ENCODE assay signal across 8 cellular contexts in genomic region chr7:26151650-26151952, GRCh38. TPM values are rescaled to one million over a fixed set of nuclear protein-coding genes. Genes with fewer than 3 reads are reported as not detected.
DNase-seq lines count a peak whose midpoint lies in the region; ATAC-seq and TF ChIP-seq lines count a peak whose summit lies in the region.

No MANE protein-coding gene starts in this region.

- H3K4me1 ChIP-seq in right lobe of liver = peaks cover 0 to 6% (median 0%) of the 10 kb centered on the region in 4 donors
- peaks cover 20% of the 10 kb centered on the region for H3K4me1 ChIP-seq in thymus (ENCODE audit: control insufficient read depth, insufficient read depth, low read length)

- POLR2A ChIA-PET in activated naive CD8-positive, alpha-beta T cell treated with anti-CD3 and anti-CD28 coated beads, Interleukin-2, amount 10 ng/mL, durations not matched to agents 7 days and 5 days (lab: Charles Lee) = interaction anchor here (0.6 to 2.7 kb wide), 19 partner anchors 8 to 257 kb away, joined by 3 to 47 read pairs (median 7); partner anchors contain the start of genes CBX3 and HNRNPA2B1

- TF ChIP-seq CTCF in right lobe of liver (IDR thresholded peaks at IDR 0.05) = no peak

- no peak for TF ChIP-seq POLR2A in right lobe of liver (IDR thresholded peaks at IDR 0.05)

- ATAC-seq in activated T-cell treated with anti-CD3 and anti-CD28 coated beads, Interleukin-2, amount 50 U/mL, for 72 hours (replicated peaks in 1 of 2) = no peak
- ATAC-seq in activated naive CD8-positive, alpha-beta T cell treated with anti-CD3 and anti-CD28 coated beads, Interleukin-2, amount 10 ng/mL, durations not matched to agents 7 days and 5 days (ENCODE audit: low read depth) = no peak
- ATAC-seq in right lobe of liver (no peak), GM21825 (IDR thresholded peaks at IDR 0.05; ENCODE audit: unreplicated experiment) (no peak)

- H3K9me3 Mint-ChIP-seq in activated T-cell treated with anti-CD3 and anti-CD28 coated beads, Interleukin-2, amount 50 U/mL, for 72 hours = no peaks in the 10 kb centered on the region
- H3K9me3 Mint-ChIP-seq in activated naive CD8-positive, alpha-beta T cell treated with anti-CD3 and anti-CD28 coated beads, Interleukin-2, amount 10 ng/mL, durations not matched to agents 7 days and 5 days = peaks cover 1% of the 10 kb centered on the region

- H3K4me1 Mint-ChIP-seq in activated T-cell treated with anti-CD3 and anti-CD28 coated beads, Interleukin-2, amount 50 U/mL, for 72 hours (ENCODE audit: low read depth) = peaks cover 44% of the 10 kb centered on the region
- H3K4me1 Mint-ChIP-seq in activated naive CD8-positive, alpha-beta T cell treated with anti-CD3 and anti-CD28 coated beads, Interleukin-2, amount 10 ng/mL, durations not matched to agents 7 days and 5 days = peaks cover 47% of the 10 kb centered on the region

- peaks cover 5 to 8% of the 10 kb centered on the region in 2 donors for H3K36me3 Mint-ChIP-seq in activated T-cell treated with anti-CD3 and anti-CD28 coated beads, Interleukin-2, amount 50 U/mL, for 72 hours (ENCODE audit: insufficient read depth in 2 of 2)
- no peaks in the 10 kb centered on the region for H3K36me3 Mint-ChIP-seq in activated naive CD8-positive, alpha-beta T cell treated with anti-CD3 and anti-CD28 coated beads, Interleukin-2, amount 10 ng/mL, durations not matched to agents 7 days and 5 days

- peak overlapping the region; percentile 89 to 90 for H3K4me3 Mint-ChIP-seq in activated T-cell treated with anti-CD3 and anti-CD28 coated beads, Interleukin-2, amount 50 U/mL, for 72 hours
- peak overlapping the region; percentile 96 for H3K4me3 Mint-ChIP-seq in activated naive CD8-positive, alpha-beta T cell treated with anti-CD3 and anti-CD28 coated beads, Interleukin-2, amount 10 ng/mL, durations not matched to agents 7 days and 5 days

- H3K27me3 ChIP-seq in right lobe of liver (no peaks in the 10 kb centered on the region), thymus (ENCODE audit: control insufficient read depth, insufficient read depth) (peaks cover 13% of the 10 kb centered on the region)

- H3K9me3 ChIP-seq in right lobe of liver (no peaks in the 10 kb centered on the region), thymus (ENCODE audit: control insufficient read depth) (no peaks in the 10 kb centered on the region)

- no peak for DNase-seq in activated T-cell treated with anti-CD3 and anti-CD28 coated beads, Interleukin-2, amount 50 U/mL, for 72 hours
- DNase-seq in activated T-cell treated with anti-CD3 and anti-CD28 coated beads for 4 hours (no peak), right lobe of liver (no peak), foreskin melanocyte (no peak)
- DNase-seq in activated naive CD8-positive, alpha-beta T cell treated with anti-CD3 and anti-CD28 coated beads, Interleukin-2, amount 10 ng/mL, durations not matched to agents 7 days and 5 days = no peak
- no peak for DNase-seq in stimulated activated CD4-positive, alpha-beta T cell treated with anti-CD3 and anti-CD28 coated beads, Interleukin-4, amount 100 ng/mL, for 1 hour

- H3K27ac Mint-ChIP-seq in activated T-cell treated with anti-CD3 and anti-CD28 coated beads, Interleukin-2, amount 50 U/mL, for 72 hours = peak overlapping the region; percentile 74
- H3K27ac Mint-ChIP-seq in activated naive CD8-positive, alpha-beta T cell treated with anti-CD3 and anti-CD28 coated beads, Interleukin-2, amount 10 ng/mL, durations not matched to agents 7 days and 5 days = peak overlapping the region; percentile 93

- no peaks in the 10 kb centered on the region for H3K27me3 Mint-ChIP-seq in activated T-cell treated with anti-CD3 and anti-CD28 coated beads, Interleukin-2, amount 50 U/mL, for 72 hours (ENCODE audit: low read depth)
- H3K27me3 Mint-ChIP-seq in activated naive CD8-positive, alpha-beta T cell treated with anti-CD3 and anti-CD28 coated beads, Interleukin-2, amount 10 ng/mL, durations not matched to agents 7 days and 5 days = no peaks in the 10 kb centered on the region

- H3K4me3 ChIP-seq in right lobe of liver (peak overlapping the region; percentile 33 to 57 (median 38)), thymus (ENCODE audit: low read length) (peak overlapping the region; percentile 73)

- no peak overlapping the region for H3K27ac ChIP-seq in right lobe of liver
- H3K27ac ChIP-seq in thymus (ENCODE audit: low read depth) = peak overlapping the region; percentile 76

- 51% methylated on average over 5 of the region's 10 CpGs for WGBS in right lobe of liver (ENCODE audit: insufficient coverage, low coverage, low lambda C conversion rate, missing lambda C conversion rate)
- 60% methylated on average over 10 of the region's 10 CpGs for WGBS in thymus

- no peaks in the 10 kb centered on the region for H3K36me3 ChIP-seq in right lobe of liver
- H3K36me3 ChIP-seq in thymus (ENCODE audit: control insufficient read depth, insufficient read depth) = no peaks in the 10 kb centered on the region

- intact Hi-C loops in right lobe of liver (cut with DNase I) = no loop called here

RNA-seq across cellular contexts. Expression of gene NFE2L3, which starts 0.4 kb away (rescaled TPM):
- total RNA-seq in activated T-cell treated with anti-CD3 and anti-CD28 coated beads, Interleukin-2, amount 50 U/mL, for 72 hours = 10 to 100 TPM; 18.5 to 22.2 TPM
- total RNA-seq in activated naive CD8-positive, alpha-beta T cell treated with anti-CD3 and anti-CD28 coated beads, Interleukin-2, amount 10 ng/mL, durations not matched to agents 7 days and 5 days = 10 to 100 TPM in 1 of 2 experiments, 1 to 10 TPM in 1; 10.0 to 10.3 TPM
- 1 to 10 TPM in 2 of 6 experiments, under 1 TPM in 4; 0.13 to 2.0 (median 0.54) TPM for total RNA-seq in right lobe of liver
- polyA plus RNA-seq in thymus = 12.0 TPM

RNA-seq across cellular contexts. Expression of gene HNRNPA2B1, which starts 48.9 kb away (rescaled TPM):
- total RNA-seq in activated T-cell treated with anti-CD3 and anti-CD28 coated beads, Interleukin-2, amount 50 U/mL, for 72 hours = 100 to 1,000 TPM; 439 to 483 TPM
- 100 to 1,000 TPM; 653 to 667 TPM for total RNA-seq in activated naive CD8-positive, alpha-beta T cell treated with anti-CD3 and anti-CD28 coated beads, Interleukin-2, amount 10 ng/mL, durations not matched to agents 7 days and 5 days
- total RNA-seq in right lobe of liver = 100 to 1,000 TPM in 4 of 6 experiments, 10 to 100 TPM in 2; 93.5 to 252 (median 165) TPM
- 767 TPM for polyA plus RNA-seq in thymus

RNA-seq across cellular contexts. Expression of gene CBX3, which starts 49.9 kb away (rescaled TPM):
- total RNA-seq in activated T-cell treated with anti-CD3 and anti-CD28 coated beads, Interleukin-2, amount 50 U/mL, for 72 hours = 100 to 1,000 TPM; 201 to 221 TPM
- 100 to 1,000 TPM; 227 to 235 TPM for total RNA-seq in activated naive CD8-positive, alpha-beta T cell treated with anti-CD3 and anti-CD28 coated beads, Interleukin-2, amount 10 ng/mL, durations not matched to agents 7 days and 5 days
- total RNA-seq in right lobe of liver = 10 to 100 TPM; 26.4 to 42.1 (median 40.5) TPM
- polyA plus RNA-seq in thymus = 233 TPM

Comparison
In these comparisons a context has a peak if more than half of its experiments do, and no peak if none do; other contexts are left out.
1. RNA of gene CBX3, which starts 49.9 kb away (total RNA-seq): 227 to 235 TPM in activated naive CD8-positive, alpha-beta T cell treated with anti-CD3 and anti-CD28 coated beads, Interleukin-2, amount 10 ng/mL, durations not matched to agents 7 days and 5 days and 201 to 221 TPM in activated T-cell treated with anti-CD3 and anti-CD28 coated beads, Interleukin-2, amount 50 U/mL, for 72 hours; 26.4 to 42.1 TPM in right lobe of liver; every median in the first group is over 4 times any median in the second.